ENCODE assay signal across 1 cellular context in the genomic region with DNA sequence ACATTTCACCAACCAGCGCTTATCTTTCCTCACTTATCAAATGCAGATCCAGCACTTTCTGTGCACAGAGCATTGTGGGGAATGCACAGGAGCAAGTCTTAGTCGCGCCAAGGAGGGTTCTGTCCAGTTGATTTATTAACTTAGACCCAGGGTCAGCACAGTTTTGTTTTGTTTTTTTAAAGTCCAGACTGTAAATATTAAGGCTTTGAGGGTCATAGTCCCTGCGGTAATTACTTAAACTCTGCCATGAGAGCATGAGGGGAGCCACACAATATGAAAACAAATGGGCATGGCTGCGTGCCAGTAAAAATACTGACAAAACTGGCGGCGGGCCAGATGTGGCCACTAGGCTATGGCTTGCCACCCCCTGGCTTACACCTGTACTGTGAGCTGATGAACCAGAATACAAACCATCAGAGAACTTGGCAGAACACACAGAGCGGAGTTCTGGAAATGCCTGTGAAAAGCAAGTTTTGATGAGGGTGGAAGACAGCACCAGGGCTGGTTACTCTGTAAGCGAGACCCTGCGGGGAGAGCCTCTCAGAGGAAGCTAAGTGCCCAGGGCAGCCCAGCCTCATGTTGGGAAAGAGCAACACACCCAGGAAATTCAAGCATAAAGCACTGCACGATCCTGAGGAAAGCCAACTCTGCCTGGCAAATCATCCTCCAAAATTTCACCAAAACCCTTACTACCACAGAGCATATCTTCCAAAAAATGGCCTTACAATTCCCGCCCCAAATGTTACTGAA.
TF ChIP-seq lines count a peak whose summit lies in the region.

No MANE protein-coding gene starts in this region.

TF ChIP-seq in HepG2, 621 proteins besides CTCF, POLR2A, EP300 and RAD21 (continued from another document and continues in another):
- TF ChIP-seq, protein P1, sequence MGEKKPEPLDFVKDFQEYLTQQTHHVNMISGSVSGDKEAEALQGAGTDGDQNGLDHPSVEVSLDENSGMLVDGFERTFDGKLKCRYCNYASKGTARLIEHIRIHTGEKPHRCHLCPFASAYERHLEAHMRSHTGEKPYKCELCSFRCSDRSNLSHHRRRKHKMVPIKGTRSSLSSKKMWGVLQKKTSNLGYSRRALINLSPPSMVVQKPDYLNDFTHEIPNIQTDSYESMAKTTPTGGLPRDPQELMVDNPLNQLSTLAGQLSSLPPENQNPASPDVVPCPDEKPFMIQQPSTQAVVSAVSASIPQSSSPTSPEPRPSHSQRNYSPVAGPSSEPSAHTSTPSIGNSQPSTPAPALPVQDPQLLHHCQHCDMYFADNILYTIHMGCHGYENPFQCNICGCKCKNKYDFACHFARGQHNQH (CRISPR knock-in tag; IDR thresholded peaks at IDR 0.05), result peak; percentile 79
- TF ChIP-seq, protein P2, sequence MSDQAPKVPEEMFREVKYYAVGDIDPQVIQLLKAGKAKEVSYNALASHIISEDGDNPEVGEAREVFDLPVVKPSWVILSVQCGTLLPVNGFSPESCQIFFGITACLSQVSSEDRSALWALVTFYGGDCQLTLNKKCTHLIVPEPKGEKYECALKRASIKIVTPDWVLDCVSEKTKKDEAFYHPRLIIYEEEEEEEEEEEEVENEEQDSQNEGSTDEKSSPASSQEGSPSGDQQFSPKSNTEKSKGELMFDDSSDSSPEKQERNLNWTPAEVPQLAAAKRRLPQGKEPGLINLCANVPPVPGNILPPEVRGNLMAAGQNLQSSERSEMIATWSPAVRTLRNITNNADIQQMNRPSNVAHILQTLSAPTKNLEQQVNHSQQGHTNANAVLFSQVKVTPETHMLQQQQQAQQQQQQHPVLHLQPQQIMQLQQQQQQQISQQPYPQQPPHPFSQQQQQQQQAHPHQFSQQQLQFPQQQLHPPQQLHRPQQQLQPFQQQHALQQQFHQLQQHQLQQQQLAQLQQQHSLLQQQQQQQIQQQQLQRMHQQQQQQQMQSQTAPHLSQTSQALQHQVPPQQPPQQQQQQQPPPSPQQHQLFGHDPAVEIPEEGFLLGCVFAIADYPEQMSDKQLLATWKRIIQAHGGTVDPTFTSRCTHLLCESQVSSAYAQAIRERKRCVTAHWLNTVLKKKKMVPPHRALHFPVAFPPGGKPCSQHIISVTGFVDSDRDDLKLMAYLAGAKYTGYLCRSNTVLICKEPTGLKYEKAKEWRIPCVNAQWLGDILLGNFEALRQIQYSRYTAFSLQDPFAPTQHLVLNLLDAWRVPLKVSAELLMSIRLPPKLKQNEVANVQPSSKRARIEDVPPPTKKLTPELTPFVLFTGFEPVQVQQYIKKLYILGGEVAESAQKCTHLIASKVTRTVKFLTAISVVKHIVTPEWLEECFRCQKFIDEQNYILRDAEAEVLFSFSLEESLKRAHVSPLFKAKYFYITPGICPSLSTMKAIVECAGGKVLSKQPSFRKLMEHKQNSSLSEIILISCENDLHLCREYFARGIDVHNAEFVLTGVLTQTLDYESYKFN (CRISPR knock-in tag; conservative IDR thresholded peaks at IDR 0.05), result peak; percentile 91
- TF ChIP-seq ETV5 (CRISPR knock-in tag; IDR thresholded peaks at IDR 0.05; ENCODE audit: borderline replicate concordance) (peak; percentile 46; the same call in 1 of the 2 replicates), ZC3H13 (CRISPR knock-in tag; IDR thresholded peaks at IDR 0.05) (no peak), ZFP36L2 (CRISPR knock-in tag; IDR thresholded peaks at IDR 0.05) (no peak), GATAD2A (CRISPR knock-in tag; IDR thresholded peaks at IDR 0.05) (peak; percentile 93), CREB1 (IDR thresholded peaks at IDR 0.05) (no peak), CREB1 (CRISPR knock-in tag; IDR thresholded peaks at IDR 0.05) (peak; percentile 60; the same call in 1 of the 2 replicates), ELF1 (CRISPR knock-in tag; IDR thresholded peaks at IDR 0.05) (peak; percentile 46; the same call in 1 of the 2 replicates), KMT2A (CRISPR knock-in tag; IDR thresholded peaks at IDR 0.05) (no peak), CEBPG (CRISPR knock-in tag; IDR thresholded peaks at IDR 0.05) (peak; percentile 38), MEIS1 (CRISPR knock-in tag; IDR thresholded peaks at IDR 0.05; ENCODE audit: borderline replicate concordance) (peak; percentile 83; the same call in 1 of the 2 replicates), NR2C2 (CRISPR knock-in tag; IDR thresholded peaks at IDR 0.05; ENCODE audit: borderline replicate concordance) (0 out of 2 replicates have a peak, but pooled peaks have one; percentile 26), ZNF263 (CRISPR knock-in tag; IDR thresholded peaks at IDR 0.05) (0 out of 2 replicates have a peak, but pooled peaks have one; percentile 8)
- TF ChIP-seq, protein P3, sequence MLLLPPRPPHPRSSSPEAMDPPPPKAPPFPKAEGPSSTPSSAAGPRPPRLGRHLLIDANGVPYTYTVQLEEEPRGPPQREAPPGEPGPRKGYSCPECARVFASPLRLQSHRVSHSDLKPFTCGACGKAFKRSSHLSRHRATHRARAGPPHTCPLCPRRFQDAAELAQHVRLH (CRISPR knock-in tag; IDR thresholded peaks at IDR 0.05; ENCODE audit: borderline replicate concordance, low read depth), result 0 out of 2 replicates have a peak, but pooled peaks have one; percentile 64
- TF ChIP-seq, protein P4, sequence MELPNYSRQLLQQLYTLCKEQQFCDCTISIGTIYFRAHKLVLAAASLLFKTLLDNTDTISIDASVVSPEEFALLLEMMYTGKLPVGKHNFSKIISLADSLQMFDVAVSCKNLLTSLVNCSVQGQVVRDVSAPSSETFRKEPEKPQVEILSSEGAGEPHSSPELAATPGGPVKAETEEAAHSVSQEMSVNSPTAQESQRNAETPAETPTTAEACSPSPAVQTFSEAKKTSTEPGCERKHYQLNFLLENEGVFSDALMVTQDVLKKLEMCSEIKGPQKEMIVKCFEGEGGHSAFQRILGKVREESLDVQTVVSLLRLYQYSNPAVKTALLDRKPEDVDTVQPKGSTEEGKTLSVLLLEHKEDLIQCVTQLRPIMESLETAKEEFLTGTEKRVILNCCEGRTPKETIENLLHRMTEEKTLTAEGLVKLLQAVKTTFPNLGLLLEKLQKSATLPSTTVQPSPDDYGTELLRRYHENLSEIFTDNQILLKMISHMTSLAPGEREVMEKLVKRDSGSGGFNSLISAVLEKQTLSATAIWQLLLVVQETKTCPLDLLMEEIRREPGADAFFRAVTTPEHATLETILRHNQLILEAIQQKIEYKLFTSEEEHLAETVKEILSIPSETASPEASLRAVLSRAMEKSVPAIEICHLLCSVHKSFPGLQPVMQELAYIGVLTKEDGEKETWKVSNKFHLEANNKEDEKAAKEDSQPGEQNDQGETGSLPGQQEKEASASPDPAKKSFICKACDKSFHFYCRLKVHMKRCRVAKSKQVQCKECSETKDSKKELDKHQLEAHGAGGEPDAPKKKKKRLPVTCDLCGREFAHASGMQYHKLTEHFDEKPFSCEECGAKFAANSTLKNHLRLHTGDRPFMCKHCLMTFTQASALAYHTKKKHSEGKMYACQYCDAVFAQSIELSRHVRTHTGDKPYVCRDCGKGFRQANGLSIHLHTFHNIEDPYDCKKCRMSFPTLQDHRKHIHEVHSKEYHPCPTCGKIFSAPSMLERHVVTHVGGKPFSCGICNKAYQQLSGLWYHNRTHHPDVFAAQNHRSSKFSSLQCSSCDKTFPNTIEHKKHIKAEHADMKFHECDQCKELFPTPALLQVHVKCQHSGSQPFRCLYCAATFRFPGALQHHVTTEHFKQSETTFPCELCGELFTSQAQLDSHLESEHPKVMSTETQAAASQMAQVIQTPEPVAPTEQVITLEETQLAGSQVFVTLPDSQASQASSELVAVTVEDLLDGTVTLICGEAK (IDR thresholded peaks at IDR 0.05), result no peak
- TF ChIP-seq, protein P4 (CRISPR knock-in tag; IDR thresholded peaks at IDR 0.05), result peak; percentile 43; the same call in 1 of the 2 replicates
- TF ChIP-seq, protein P5, sequence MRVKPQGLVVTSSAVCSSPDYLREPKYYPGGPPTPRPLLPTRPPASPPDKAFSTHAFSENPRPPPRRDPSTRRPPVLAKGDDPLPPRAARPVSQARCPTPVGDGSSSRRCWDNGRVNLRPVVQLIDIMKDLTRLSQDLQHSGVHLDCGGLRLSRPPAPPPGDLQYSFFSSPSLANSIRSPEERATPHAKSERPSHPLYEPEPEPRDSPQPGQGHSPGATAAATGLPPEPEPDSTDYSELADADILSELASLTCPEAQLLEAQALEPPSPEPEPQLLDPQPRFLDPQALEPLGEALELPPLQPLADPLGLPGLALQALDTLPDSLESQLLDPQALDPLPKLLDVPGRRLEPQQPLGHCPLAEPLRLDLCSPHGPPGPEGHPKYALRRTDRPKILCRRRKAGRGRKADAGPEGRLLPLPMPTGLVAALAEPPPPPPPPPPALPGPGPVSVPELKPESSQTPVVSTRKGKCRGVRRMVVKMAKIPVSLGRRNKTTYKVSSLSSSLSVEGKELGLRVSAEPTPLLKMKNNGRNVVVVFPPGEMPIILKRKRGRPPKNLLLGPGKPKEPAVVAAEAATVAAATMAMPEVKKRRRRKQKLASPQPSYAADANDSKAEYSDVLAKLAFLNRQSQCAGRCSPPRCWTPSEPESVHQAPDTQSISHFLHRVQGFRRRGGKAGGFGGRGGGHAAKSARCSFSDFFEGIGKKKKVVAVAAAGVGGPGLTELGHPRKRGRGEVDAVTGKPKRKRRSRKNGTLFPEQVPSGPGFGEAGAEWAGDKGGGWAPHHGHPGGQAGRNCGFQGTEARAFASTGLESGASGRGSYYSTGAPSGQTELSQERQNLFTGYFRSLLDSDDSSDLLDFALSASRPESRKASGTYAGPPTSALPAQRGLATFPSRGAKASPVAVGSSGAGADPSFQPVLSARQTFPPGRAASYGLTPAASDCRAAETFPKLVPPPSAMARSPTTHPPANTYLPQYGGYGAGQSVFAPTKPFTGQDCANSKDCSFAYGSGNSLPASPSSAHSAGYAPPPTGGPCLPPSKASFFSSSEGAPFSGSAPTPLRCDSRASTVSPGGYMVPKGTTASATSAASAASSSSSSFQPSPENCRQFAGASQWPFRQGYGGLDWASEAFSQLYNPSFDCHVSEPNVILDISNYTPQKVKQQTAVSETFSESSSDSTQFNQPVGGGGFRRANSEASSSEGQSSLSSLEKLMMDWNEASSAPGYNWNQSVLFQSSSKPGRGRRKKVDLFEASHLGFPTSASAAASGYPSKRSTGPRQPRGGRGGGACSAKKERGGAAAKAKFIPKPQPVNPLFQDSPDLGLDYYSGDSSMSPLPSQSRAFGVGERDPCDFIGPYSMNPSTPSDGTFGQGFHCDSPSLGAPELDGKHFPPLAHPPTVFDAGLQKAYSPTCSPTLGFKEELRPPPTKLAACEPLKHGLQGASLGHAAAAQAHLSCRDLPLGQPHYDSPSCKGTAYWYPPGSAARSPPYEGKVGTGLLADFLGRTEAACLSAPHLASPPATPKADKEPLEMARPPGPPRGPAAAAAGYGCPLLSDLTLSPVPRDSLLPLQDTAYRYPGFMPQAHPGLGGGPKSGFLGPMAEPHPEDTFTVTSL (CRISPR knock-in tag; IDR thresholded peaks at IDR 0.05; ENCODE audit: borderline replicate concordance), result peak; percentile 96; the same call in 1 of the 2 replicates
- TF ChIP-seq, protein P6, sequence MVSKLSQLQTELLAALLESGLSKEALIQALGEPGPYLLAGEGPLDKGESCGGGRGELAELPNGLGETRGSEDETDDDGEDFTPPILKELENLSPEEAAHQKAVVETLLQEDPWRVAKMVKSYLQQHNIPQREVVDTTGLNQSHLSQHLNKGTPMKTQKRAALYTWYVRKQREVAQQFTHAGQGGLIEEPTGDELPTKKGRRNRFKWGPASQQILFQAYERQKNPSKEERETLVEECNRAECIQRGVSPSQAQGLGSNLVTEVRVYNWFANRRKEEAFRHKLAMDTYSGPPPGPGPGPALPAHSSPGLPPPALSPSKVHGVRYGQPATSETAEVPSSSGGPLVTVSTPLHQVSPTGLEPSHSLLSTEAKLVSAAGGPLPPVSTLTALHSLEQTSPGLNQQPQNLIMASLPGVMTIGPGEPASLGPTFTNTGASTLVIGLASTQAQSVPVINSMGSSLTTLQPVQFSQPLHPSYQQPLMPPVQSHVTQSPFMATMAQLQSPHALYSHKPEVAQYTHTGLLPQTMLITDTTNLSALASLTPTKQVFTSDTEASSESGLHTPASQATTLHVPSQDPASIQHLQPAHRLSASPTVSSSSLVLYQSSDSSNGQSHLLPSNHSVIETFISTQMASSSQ (IDR thresholded peaks at IDR 0.05; ENCODE audit: low read depth), result peak; percentile 55
- TF ChIP-seq, protein P6 (CRISPR knock-in tag; IDR thresholded peaks at IDR 0.05; ENCODE audit: borderline replicate concordance), result peak; percentile 45; the same call in 1 of the 2 replicates
